6 cellular contexts compared by ENCODE assay signal in the genomic region with DNA sequence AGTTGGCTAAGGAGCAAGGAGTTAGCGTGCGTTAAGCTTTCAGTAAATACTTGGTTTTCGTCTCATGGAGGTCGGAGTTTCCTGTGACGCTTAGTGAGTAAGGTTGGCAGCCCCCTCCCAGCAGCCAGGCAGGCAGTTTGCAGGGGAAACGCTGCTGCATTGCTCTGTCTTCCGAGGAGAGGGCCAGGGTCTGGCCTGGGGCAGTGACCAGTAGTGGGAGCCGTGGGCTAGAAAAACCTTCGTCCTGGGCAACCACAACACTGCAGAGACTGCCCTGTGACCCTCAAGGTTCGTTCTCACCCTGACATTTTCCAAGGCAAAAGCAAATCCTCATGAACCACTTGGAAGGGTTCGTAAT. TPM values are rescaled to one million over a fixed set of nuclear protein-coding genes. Genes with fewer than 3 reads are reported as not detected.
DNase-seq lines count a peak whose midpoint lies in the region; ATAC-seq and TF ChIP-seq lines count a peak whose summit lies in the region.

No MANE protein-coding gene starts in this region.

- H3K4me3 ChIP-seq in DND-41 (ENCODE audit: low read depth in 1 of 2, low read length in 2 of 2) (peak overlapping the region; percentile 33 to 63), NT2/D1 (ENCODE audit: insufficient read length, low read depth) (peak overlapping the region; percentile 94), fibroblast of villous mesenchyme (ENCODE audit: low read depth, low read length) (peak overlapping the region; percentile 78), subcutaneous abdominal adipose tissue (ENCODE audit: low read depth in 1 of 5, low read length in 5 of 5) (peak overlapping the region; percentile 87 to 99 (median 97))

- TF ChIP-seq CTCF in DND-41 (IDR thresholded peaks at IDR 0.05; ENCODE audit: borderline replicate concordance, extremely low read depth, low read length, poor library complexity, severe bottlenecking): peak; percentile 16
- peak; percentile 33 for TF ChIP-seq CTCF in fibroblast of villous mesenchyme (IDR thresholded peaks at IDR 0.05; ENCODE audit: insufficient read depth, low read depth, low read length)

- DNase-seq in DND-41: no peak
- no peak for DNase-seq in NT2/D1 (ENCODE audit: low read depth, low spot score)
- DNase-seq in fibroblast of villous mesenchyme (ENCODE audit: low read depth): no peak
- no peak for DNase-seq in effector CD4-positive, alpha-beta T cell
- no peak for DNase-seq in AG08396 (ENCODE audit: low spot score)

- peaks cover 61% of the 10 kb centered on the region for H3K79me2 ChIP-seq in DND-41 (ENCODE audit: insufficient read depth, low read length)

- H3K4me1 ChIP-seq in DND-41 (ENCODE audit: insufficient read depth, low read length): peaks cover 36% of the 10 kb centered on the region
- H3K4me1 ChIP-seq in NT2/D1 (ENCODE audit: insufficient read depth, insufficient read length): no peaks in the 10 kb centered on the region
- H3K4me1 ChIP-seq in subcutaneous abdominal adipose tissue (ENCODE audit: control insufficient read depth in 5 of 5, insufficient read depth in 5 of 5, low read length in 5 of 5): peaks cover 3 to 41% (median 34%) of the 10 kb centered on the region in 5 donors

- H3K27me3 ChIP-seq in DND-41 (ENCODE audit: insufficient read depth, low read length, poor library complexity): no peaks in the 10 kb centered on the region
- H3K27me3 ChIP-seq in NT2/D1 (ENCODE audit: insufficient read depth, insufficient read length): no peaks in the 10 kb centered on the region
- H3K27me3 ChIP-seq in subcutaneous abdominal adipose tissue (ENCODE audit: control insufficient read depth in 5 of 5, insufficient read depth in 4 of 5, low read length in 5 of 5): no peaks in the 10 kb centered on the region

- H2AFZ ChIP-seq in DND-41 (ENCODE audit: low read depth, low read length): peak overlapping the region; percentile 83

- peak overlapping the region; percentile 69 for H3K27ac ChIP-seq in DND-41 (ENCODE audit: low read length)
- H3K27ac ChIP-seq in subcutaneous abdominal adipose tissue (ENCODE audit: low read depth, low read length): peak overlapping the region; percentile 90

- H3K36me3 ChIP-seq in DND-41 (ENCODE audit: insufficient read depth, low read length): peaks cover 12% of the 10 kb centered on the region
- peaks cover 10% of the 10 kb centered on the region for H3K36me3 ChIP-seq in NT2/D1 (ENCODE audit: insufficient read depth, insufficient read length, low read length)
- peaks cover 0 to 6% (median 0%) of the 10 kb centered on the region in 5 donors for H3K36me3 ChIP-seq in subcutaneous abdominal adipose tissue (ENCODE audit: control insufficient read depth in 5 of 5, insufficient read depth in 5 of 5, low read length in 5 of 5)

- H3K9me3 ChIP-seq in DND-41 (ENCODE audit: insufficient read depth, low read length, severe bottlenecking) (no peaks in the 10 kb centered on the region), NT2/D1 (ENCODE audit: insufficient read depth, low read length) (no peaks in the 10 kb centered on the region), subcutaneous abdominal adipose tissue (ENCODE audit: control insufficient read depth in 5 of 5, low read length in 5 of 5) (no peaks in the 10 kb centered on the region)

- peak overlapping the region; percentile 76 for H3K4me2 ChIP-seq in DND-41 (ENCODE audit: insufficient read depth, low read length)

- H4K20me1 ChIP-seq in DND-41 (ENCODE audit: insufficient read depth, low read length): peaks cover 33% of the 10 kb centered on the region

- peak; percentile 16 for ATAC-seq in DND-41 (ENCODE audit: insufficient read depth, low read depth)

- H3K9ac ChIP-seq in DND-41 (ENCODE audit: low read depth, low read length) (peak overlapping the region; percentile 97), NT2/D1 (ENCODE audit: insufficient read length, low read depth) (peak overlapping the region; percentile 97), subcutaneous abdominal adipose tissue (ENCODE audit: low read length in 5 of 5) (peak overlapping the region; percentile 85 to 99 (median 96))

RNA-seq across cellular contexts. Expression of gene TMEM175, which starts 0.4 kb away (rescaled TPM):
- total RNA-seq in fibroblast of villous mesenchyme: 8.2 and 10.3 TPM in 2 replicates

RNA-seq across cellular contexts. Expression of gene GAK, which starts 0.6 kb away (rescaled TPM):
- 44.0 and 68.0 TPM in 2 replicates for total RNA-seq in fibroblast of villous mesenchyme

RNA-seq across cellular contexts. Expression of gene DGKQ, which starts 40.7 kb away (rescaled TPM):
- total RNA-seq in fibroblast of villous mesenchyme: 11.2 and 13.2 TPM in 2 replicates

RNA-seq across cellular contexts. Expression of gene IDUA, which starts 54.2 kb away (rescaled TPM):
- total RNA-seq in fibroblast of villous mesenchyme: 10.4 and 19.3 TPM in 2 replicates
